ENCODE assay signal across 2 cellular contexts in the genomic region with DNA sequence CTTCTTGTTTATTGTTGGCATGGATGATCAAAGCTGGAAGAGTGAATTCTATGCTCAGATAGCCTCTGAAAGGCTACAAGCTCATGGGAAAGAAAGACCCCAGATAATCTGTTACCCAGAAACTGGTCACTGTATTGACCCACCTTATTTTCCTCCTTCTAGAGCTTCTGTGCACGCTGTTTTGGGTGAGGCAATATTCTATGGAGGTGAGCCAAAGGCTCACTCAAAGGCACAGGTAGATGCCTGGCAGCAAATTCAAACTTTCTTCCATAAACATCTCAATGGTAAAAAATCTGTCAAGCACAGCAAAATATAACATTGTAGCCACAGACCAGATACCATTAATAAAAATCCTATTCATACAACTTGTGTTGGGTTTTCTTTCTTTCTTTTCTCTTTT.
TF ChIP-seq lines count a peak whose summit lies in the region.

No MANE protein-coding gene starts in this region.

TF ChIP-seq in A549, 52 proteins besides CTCF, POLR2A, EP300 and RAD21:
- no peak for TF ChIP-seq HMGXB4 (CRISPR knock-in tag; IDR thresholded peaks at IDR 0.05; ENCODE audit: borderline replicate concordance)
- TF ChIP-seq MAFK (IDR thresholded peaks at IDR 0.05; ENCODE audit: partially characterized antibody), result peak; percentile 21

TF ChIP-seq in HepG2, 621 proteins besides CTCF, POLR2A, EP300 and RAD21:
- TF ChIP-seq ISX (CRISPR knock-in tag; conservative IDR thresholded peaks at IDR 0.05) (no peak), SRF (IDR thresholded peaks at IDR 0.05; ENCODE audit: low read depth, low read length) (no peak), MAFK (conservative IDR thresholded peaks at IDR 0.05 in 1 of 2, IDR thresholded peaks at IDR 0.05 in 1 of 2; ENCODE audit: low read length in 2 of 2) (peak; percentile 1 to 22; a peak in 2 of 4 replicates), NCOA5 (CRISPR knock-in tag; IDR thresholded peaks at IDR 0.05) (no peak), RARA (CRISPR knock-in tag; IDR thresholded peaks at IDR 0.05) (no peak)
- TF ChIP-seq, protein P1, sequence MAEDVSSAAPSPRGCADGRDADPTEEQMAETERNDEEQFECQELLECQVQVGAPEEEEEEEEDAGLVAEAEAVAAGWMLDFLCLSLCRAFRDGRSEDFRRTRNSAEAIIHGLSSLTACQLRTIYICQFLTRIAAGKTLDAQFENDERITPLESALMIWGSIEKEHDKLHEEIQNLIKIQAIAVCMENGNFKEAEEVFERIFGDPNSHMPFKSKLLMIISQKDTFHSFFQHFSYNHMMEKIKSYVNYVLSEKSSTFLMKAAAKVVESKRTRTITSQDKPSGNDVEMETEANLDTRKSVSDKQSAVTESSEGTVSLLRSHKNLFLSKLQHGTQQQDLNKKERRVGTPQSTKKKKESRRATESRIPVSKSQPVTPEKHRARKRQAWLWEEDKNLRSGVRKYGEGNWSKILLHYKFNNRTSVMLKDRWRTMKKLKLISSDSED (CRISPR knock-in tag; IDR thresholded peaks at IDR 0.05), result no peak
TF ChIP-seq in HepG2: peak in this region for 1.
